1 cellular context compared by ENCODE assay signal in genomic region chr2:111164078-111164477, GRCh38.
TF ChIP-seq lines count a peak whose summit lies in the region.

No MANE protein-coding gene starts in this region.

TF ChIP-seq in H1, 55 proteins besides CTCF, POLR2A, EP300 and RAD21:
- TF ChIP-seq SIN3A (conservative IDR thresholded peaks at IDR 0.05 in 1 of 2, IDR thresholded peaks at IDR 0.05 in 1 of 2; ENCODE audit: low read depth in 1 of 2, low read length in 2 of 2) (0 out of 4 replicates have a peak, but pooled peaks of 1 of the 2 experiments have one; percentile 40), SIRT6 (IDR thresholded peaks at IDR 0.05; ENCODE audit: low read length) (no peak), CBX5 (IDR thresholded peaks at IDR 0.05; ENCODE audit: low read depth, low read length) (no peak), KDM4A (IDR thresholded peaks at IDR 0.05; ENCODE audit: low read depth, low read length, severe bottlenecking) (no peak), POU5F1 (IDR thresholded peaks at IDR 0.05; ENCODE audit: low read depth, low read length) (0 out of 2 replicates have a peak, but pooled peaks have one; percentile 14), YY1 (IDR thresholded peaks at IDR 0.05; ENCODE audit: low read depth, low read length) (peak; percentile 42; the same call in 1 of the 2 replicates)
